ENCODE assay signal across 17 cellular contexts in the genomic region with DNA sequence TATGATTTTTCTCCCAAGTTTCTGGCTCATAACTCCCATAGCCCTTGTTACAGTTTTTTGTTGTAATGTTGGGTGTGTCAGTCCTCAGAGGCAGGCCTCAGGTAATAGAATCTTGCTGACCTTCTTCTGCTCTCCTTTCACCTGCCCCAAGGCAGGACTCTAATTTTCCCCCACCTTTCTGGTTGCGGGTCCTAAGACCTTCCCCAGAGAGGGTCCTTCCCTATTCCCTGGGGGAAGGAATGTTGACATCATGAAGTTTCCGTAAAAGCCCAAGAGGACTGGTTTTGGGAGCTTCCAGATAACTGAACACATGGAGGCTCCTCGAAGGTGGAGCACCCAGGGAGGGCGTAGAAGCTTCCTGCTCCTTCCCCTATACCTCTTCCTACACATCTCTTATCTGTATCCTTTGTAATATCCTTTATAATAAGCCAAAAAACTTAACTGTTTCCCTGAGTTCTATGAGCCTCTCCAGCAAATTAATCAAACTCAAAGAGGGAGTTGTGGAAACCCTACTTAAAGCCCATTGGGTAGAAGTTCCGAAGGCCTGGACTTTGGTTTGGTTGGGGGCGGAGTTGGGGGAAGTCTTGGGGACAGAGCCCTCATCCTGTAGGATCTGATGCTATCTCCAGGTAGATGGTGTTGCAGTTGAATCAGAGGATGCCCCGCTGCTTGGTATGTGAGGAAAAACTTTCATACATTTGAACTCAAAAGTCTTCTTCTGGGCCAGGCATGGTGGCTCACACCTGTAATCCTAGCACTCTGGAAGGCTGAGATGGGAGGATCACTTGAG.
"Had no signal": no experiment of that assay in that cellular context is flagged by ENCODE, and none has a peak within 500 bp of the region (broad histone marks: within the 10 kb centered on the region; RNA-seq: fewer than 3 reads in every experiment).

No MANE protein-coding gene starts in this region.

- H3K9me3 ChIP-seq: gastroesophageal sphincter, heart right ventricle, pancreas, tibial nerve had no signal

- H3K27me3 ChIP-seq: dorsolateral prefrontal cortex, gastroesophageal sphincter, heart right ventricle, pancreas, tibial nerve had no signal

- H3K36me3 ChIP-seq: gastroesophageal sphincter, heart right ventricle, pancreas, tibial nerve had no signal

- H3K4me3 ChIP-seq: dorsolateral prefrontal cortex, gastroesophageal sphincter, heart right ventricle, pancreas, tibial nerve had no signal

- H3K36me3 Mint-ChIP-seq: activated CD4-positive, alpha-beta memory T cell treated with anti-CD3 and anti-CD28 coated beads for 36 hours; activated CD8-positive, alpha-beta memory T cell treated with anti-CD3 and anti-CD28 coated beads, Interleukin-2, amount 10 ng/mL, durations not matched to agents 7 days and 5 days; naive thymus-derived CD4-positive, alpha-beta T cell; stimulated activated effector memory CD8-positive, alpha-beta T cell treated with anti-CD3 and anti-CD28 coated beads, Interleukin-12 subunit alpha, Interleukin-12 subunit beta, amount 100 ng/mL, for 72 hours had no signal

- H3K27ac Mint-ChIP-seq: activated CD4-positive, alpha-beta memory T cell treated with anti-CD3 and anti-CD28 coated beads for 36 hours; activated CD4-positive, alpha-beta T cell treated with anti-CD3 and anti-CD28 coated beads for 36 hours; activated CD8-positive, alpha-beta memory T cell treated with anti-CD3 and anti-CD28 coated beads, Interleukin-2, amount 10 ng/mL, durations not matched to agents 7 days and 5 days; activated T-cell treated with anti-CD3 and anti-CD28 coated beads, Interleukin-2, amount 50 U/mL, for 24 hours; naive thymus-derived CD4-positive, alpha-beta T cell; stimulated activated effector memory CD8-positive, alpha-beta T cell treated with anti-CD3 and anti-CD28 coated beads, Interleukin-12 subunit alpha, Interleukin-12 subunit beta, amount 100 ng/mL, for 72 hours had no signal

- H3K27ac ChIP-seq: dorsolateral prefrontal cortex, pancreas had no signal

- H3K4me3 Mint-ChIP-seq: activated CD4-positive, alpha-beta memory T cell treated with anti-CD3 and anti-CD28 coated beads for 36 hours; activated CD4-positive, alpha-beta T cell treated with anti-CD3 and anti-CD28 coated beads for 36 hours; activated CD8-positive, alpha-beta memory T cell treated with anti-CD3 and anti-CD28 coated beads, Interleukin-2, amount 10 ng/mL, durations not matched to agents 7 days and 5 days; activated T-cell treated with anti-CD3 and anti-CD28 coated beads, Interleukin-2, amount 50 U/mL, for 24 hours; naive thymus-derived CD4-positive, alpha-beta T cell; stimulated activated effector memory CD8-positive, alpha-beta T cell treated with anti-CD3 and anti-CD28 coated beads, Interleukin-12 subunit alpha, Interleukin-12 subunit beta, amount 100 ng/mL, for 72 hours had no signal

- DNase-seq: activated CD4-positive, alpha-beta memory T cell treated with anti-CD3 and anti-CD28 coated beads for 36 hours; activated CD4-positive, alpha-beta T cell treated with anti-CD3 and anti-CD28 coated beads for 36 hours; activated CD8-positive, alpha-beta memory T cell treated with anti-CD3 and anti-CD28 coated beads, Interleukin-2, amount 10 ng/mL, durations not matched to agents 7 days and 5 days; activated effector memory CD4-positive, alpha-beta T cell treated with Interleukin-2 at 50 U/mL for 16 hours; activated naive CD4-positive, alpha-beta T cell treated with anti-CD3 and anti-CD28 coated beads, Interleukin-2, amount 50 U/mL, for 16 hours; activated T-cell treated with anti-CD3 and anti-CD28 coated beads, Interleukin-2, amount 50 U/mL, for 24 hours; amygdala; cerebellar nuclear complex; dorsolateral prefrontal cortex; heart right ventricle; naive thymus-derived CD4-positive, alpha-beta T cell; pancreas; stimulated activated CD4-positive, alpha-beta T cell treated with anti-CD3 and anti-CD28 coated beads, Interleukin-12 subunit alpha, Interleukin-12 subunit beta, amount 100 ng/mL, for 4 hours; stimulated activated CD4-positive, alpha-beta T cell treated with anti-CD3 and anti-CD28 coated beads, Interleukin-2, amount 100 ng/mL, for 24 hours had no signal

- ATAC-seq: activated CD4-positive, alpha-beta T cell treated with anti-CD3 and anti-CD28 coated beads for 36 hours; activated CD8-positive, alpha-beta memory T cell treated with anti-CD3 and anti-CD28 coated beads, Interleukin-2, amount 10 ng/mL, durations not matched to agents 7 days and 5 days; gastroesophageal sphincter; heart right ventricle; naive thymus-derived CD4-positive, alpha-beta T cell; pancreas; stimulated activated effector memory CD8-positive, alpha-beta T cell treated with anti-CD3 and anti-CD28 coated beads, Interleukin-12 subunit alpha, Interleukin-12 subunit beta, amount 100 ng/mL, for 72 hours had no signal

- H3K4me1 Mint-ChIP-seq: stimulated activated effector memory CD8-positive, alpha-beta T cell treated with anti-CD3 and anti-CD28 coated beads, Interleukin-12 subunit alpha, Interleukin-12 subunit beta, amount 100 ng/mL, for 72 hours had no signal
